In the genomic region with DNA sequence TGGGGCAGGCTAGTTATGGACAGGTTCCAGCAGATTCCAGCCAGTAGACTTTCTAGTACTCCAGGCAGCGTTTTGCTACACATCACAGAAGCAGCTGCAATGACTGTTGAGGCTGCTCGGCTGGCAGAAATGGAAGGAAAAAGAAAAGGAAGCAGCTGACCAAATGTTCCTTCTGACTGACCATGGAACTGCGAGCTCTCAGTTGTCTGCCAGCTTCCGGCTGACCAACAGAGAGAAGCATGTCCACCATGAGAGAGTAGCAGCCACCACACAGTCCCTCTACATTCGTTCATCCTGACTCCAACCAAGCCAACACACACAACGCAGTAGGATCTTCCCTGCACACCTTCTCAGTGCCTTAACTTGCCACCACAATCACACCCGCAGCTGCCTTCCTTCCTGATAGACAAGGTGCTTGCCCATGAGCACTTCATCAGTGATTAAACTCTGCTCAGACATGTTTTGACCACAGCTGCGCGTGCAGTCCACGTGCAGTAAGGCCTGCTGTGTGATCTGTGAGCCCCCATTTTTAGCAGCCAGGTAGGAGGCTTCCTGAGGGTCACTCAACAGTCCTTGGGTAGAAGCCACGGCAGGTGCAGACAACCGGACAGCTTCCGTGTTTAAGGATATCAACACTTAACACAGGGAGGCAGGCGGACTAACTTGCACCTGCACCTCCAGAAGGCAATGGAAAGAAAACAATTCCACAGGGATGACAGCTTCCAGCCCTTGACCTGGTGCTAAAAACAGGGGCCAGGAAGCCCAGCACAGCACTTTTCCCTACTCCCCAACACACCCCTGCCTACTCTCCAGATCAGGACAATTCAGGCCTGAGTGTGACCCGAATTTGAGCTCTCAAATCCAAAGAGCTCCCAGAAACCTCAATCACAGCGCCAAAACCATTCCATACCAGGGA, we compare ENCODE assay signal across 8 cellular contexts. TPM values are rescaled to one million over a fixed set of nuclear protein-coding genes. Genes with fewer than 3 reads are reported as not detected.
DNase-seq lines count a peak whose midpoint lies in the region; ATAC-seq and TF ChIP-seq lines count a peak whose summit lies in the region.

No MANE protein-coding gene starts in this region.

- peaks cover 14% of the 10 kb centered on the region for H3F3A ChIP-seq in smooth muscle cell (ENCODE audit: low read depth)

- H3K9me3 ChIP-seq in DND-41 (ENCODE audit: insufficient read depth, low read length, severe bottlenecking) (no peaks in the 10 kb centered on the region), smooth muscle cell (replicated peaks; ENCODE audit: low read depth) (no peaks in the 10 kb centered on the region)

- 70% methylated on average over 16 of the region's 16 CpGs for WGBS in smooth muscle cell (ENCODE audit: low lambda C conversion rate)

- H3K9ac ChIP-seq in DND-41 (ENCODE audit: low read depth, low read length) (peak overlapping the region; percentile 78), smooth muscle cell (ENCODE audit: low read depth) (peak overlapping the region; percentile 50)

- H2AFZ ChIP-seq in DND-41 (ENCODE audit: low read depth, low read length) = peak overlapping the region; percentile 92
- H2AFZ ChIP-seq in smooth muscle cell (ENCODE audit: low read depth) = no peak overlapping the region

- H3K4me3 ChIP-seq in DND-41 (ENCODE audit: low read depth in 1 of 2, low read length in 2 of 2) (peak overlapping the region; percentile 41 to 86; a peak in 3 of 4 replicates), cardiac fibroblast (replicated peaks in 1 of 2; ENCODE audit: low read depth in 2 of 2, low read length in 2 of 2) (peak overlapping the region; percentile 64 to 69), kidney epithelial cell (ENCODE audit: low read depth, low read length) (peak overlapping the region; percentile 62), smooth muscle cell (peak overlapping the region; percentile 60)

- H3K79me2 ChIP-seq in DND-41 (ENCODE audit: insufficient read depth, low read length) (peaks cover 67% of the 10 kb centered on the region), smooth muscle cell (ENCODE audit: low read depth) (peaks cover 39% of the 10 kb centered on the region)

- H3K4me2 ChIP-seq in DND-41 (ENCODE audit: insufficient read depth, low read length) = peak overlapping the region; percentile 94
- H3K4me2 ChIP-seq in smooth muscle cell = peak overlapping the region; percentile 91

- H3K36me3 ChIP-seq in DND-41 (ENCODE audit: insufficient read depth, low read length) (no peaks in the 10 kb centered on the region; the same call in 1 of the 2 replicates), kidney epithelial cell (ENCODE audit: control insufficient read depth, insufficient read depth, low read length) (no peaks in the 10 kb centered on the region), smooth muscle cell (ENCODE audit: low read depth) (no peaks in the 10 kb centered on the region)

- peaks cover 25% of the 10 kb centered on the region for H3K4me1 ChIP-seq in DND-41 (ENCODE audit: insufficient read depth, low read length)
- peaks cover 23% of the 10 kb centered on the region for H3K4me1 ChIP-seq in smooth muscle cell (ENCODE audit: low read depth)

- H3K27me3 ChIP-seq in DND-41 (ENCODE audit: insufficient read depth, low read length, poor library complexity) (no peaks in the 10 kb centered on the region), kidney epithelial cell (ENCODE audit: control insufficient read depth, insufficient read depth, low read length) (no peaks in the 10 kb centered on the region), smooth muscle cell (ENCODE audit: low read depth) (no peaks in the 10 kb centered on the region)

- ATAC-seq in DND-41 (ENCODE audit: insufficient read depth, low read depth) (peak; percentile 38), HG03280 (IDR thresholded peaks at IDR 0.05; ENCODE audit: unreplicated experiment) (peak; percentile 22)

- H4K20me1 ChIP-seq in DND-41 (ENCODE audit: insufficient read depth, low read length) (peaks cover 12% of the 10 kb centered on the region; the same call in 1 of the 2 replicates), smooth muscle cell (ENCODE audit: low read depth) (no peaks in the 10 kb centered on the region)

- H3K27ac ChIP-seq in DND-41 (ENCODE audit: low read length) (peak overlapping the region; percentile 81), smooth muscle cell (ENCODE audit: low read depth) (peak overlapping the region; percentile 99)

- DNase-seq in DND-41 = peak; percentile 37
- DNase-seq in SHP77 treated with DMSO at 0.1 percent for 48 hours (lab: John Stamatoyannopoulos, UW) = peak; percentile 59
- peak; percentile 41 to 43 for DNase-seq in cardiac fibroblast (ENCODE audit: low read depth in 2 of 2)
- DNase-seq in kidney epithelial cell (ENCODE audit: low read depth) = no peak
- no peak for DNase-seq in smooth muscle cell (lab: John Stamatoyannopoulos, UW; ENCODE audit: unreplicated experiment)
- no peak for DNase-seq in ecto neural progenitor cell (ENCODE audit: low spot score)
- DNase-seq in HuH-7 (ENCODE audit: low spot score) = no peak

- no peak for TF ChIP-seq CTCF in DND-41 (IDR thresholded peaks at IDR 0.05; ENCODE audit: borderline replicate concordance, extremely low read depth, low read length, poor library complexity, severe bottlenecking)
- no peak for TF ChIP-seq CTCF in cardiac fibroblast (IDR thresholded peaks at IDR 0.05; ENCODE audit: low read depth, low read length)
- no peak for TF ChIP-seq CTCF in kidney epithelial cell (IDR thresholded peaks at IDR 0.05; ENCODE audit: insufficient read depth, low read length, poor library complexity, severe bottlenecking)
- TF ChIP-seq CTCF in smooth muscle cell (IDR thresholded peaks at IDR 0.05; ENCODE audit: borderline replicate concordance, insufficient read depth, poor library complexity, severe bottlenecking) = no peak

RNA-seq across cellular contexts. Expression of a gene that starts 1.0 kb away (rescaled TPM):
- total RNA-seq in kidney epithelial cell (19.6 and 24.1 TPM in 2 replicates), smooth muscle cell (10.5 and 11.8 TPM in 2 replicates)
- 8.9 and 14.5 TPM in 2 replicates for polyA plus RNA-seq in smooth muscle cell

RNA-seq across cellular contexts. Expression of a gene that starts 8.8 kb away (rescaled TPM):
- 23.3 and 29.5 TPM in 2 replicates for total RNA-seq in kidney epithelial cell
- total RNA-seq in smooth muscle cell = 23.2 and 37.7 TPM in 2 replicates
- polyA plus RNA-seq in smooth muscle cell = 17.9 and 18.8 TPM in 2 replicates

Comparison
In these comparisons a context has a peak if more than half of its experiments do, and no peak if none do; other contexts are left out.
1. DNase-seq: peak in DND-41 (single experiment), SHP77 treated with DMSO at 0.1 percent for 48 hours (single experiment) and cardiac fibroblast (2 of 2); none in kidney epithelial cell (single experiment), smooth muscle cell (single experiment), ecto neural progenitor cell (single experiment) and HuH-7 (single experiment).
2. Peak in every context shown above with its lines, with median percentiles within 50 percentile points of each other: H3K4me3 ChIP-seq.